ENCODE assay signal across 36 cellular contexts in the genomic region with DNA sequence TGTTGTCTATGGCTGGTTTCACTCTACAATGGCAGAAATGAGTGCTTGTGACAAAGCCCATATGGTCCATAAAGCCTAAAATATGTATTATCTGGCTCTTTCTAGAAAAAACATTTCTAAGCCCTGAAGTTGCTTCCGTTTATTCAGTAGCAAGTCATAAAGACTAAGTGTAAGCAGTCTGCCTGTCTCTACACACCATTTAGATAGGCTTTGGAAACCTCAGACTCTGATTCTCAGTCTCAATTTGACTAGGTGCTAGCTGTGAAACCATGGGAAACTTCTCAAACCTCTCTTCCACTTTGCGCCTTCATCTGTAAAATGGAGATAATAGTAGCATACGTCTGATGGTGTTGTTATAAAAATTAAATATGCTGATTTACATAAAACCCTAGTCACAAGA.
"Had no signal": no experiment of that assay in that cellular context is flagged by ENCODE, and none has a peak within 500 bp of the region (broad histone marks: within the 10 kb centered on the region; RNA-seq: fewer than 3 reads in every experiment).

No MANE protein-coding gene starts in this region.

- H3K9me3 ChIP-seq: adrenal gland, body of pancreas, breast epithelium had no signal

- H3K27me3 ChIP-seq: adrenal gland, body of pancreas, brain microvascular endothelial cell, breast epithelium had no signal

- H3K36me3 Mint-ChIP-seq: activated CD8-positive, alpha-beta memory T cell treated with anti-CD3 and anti-CD28 coated beads, Interleukin-2, amount 10 ng/mL, durations not matched to agents 7 days and 5 days; activated naive CD4-positive, alpha-beta T cell treated with anti-CD3 and anti-CD28 coated beads, Interleukin-2, amount 10 ng/mL, durations not matched to agents 7 days and 5 days; activated naive CD4-positive, alpha-beta T cell treated with anti-CD3 and anti-CD28 coated beads, Interleukin-2, amount 50 U/mL, for 24 hours; activated naive CD8-positive, alpha-beta T cell; activated naive CD8-positive, alpha-beta T cell treated with anti-CD3 and anti-CD28 coated beads, Interleukin-2, amount 10 ng/mL, durations not matched to agents 7 days and 5 days had no signal

- H3K27me3 Mint-ChIP-seq: activated CD4-positive, alpha-beta memory T cell treated with anti-CD3 and anti-CD28 coated beads, Interleukin-2, amount 10 ng/mL, durations not matched to agents 7 days and 5 days; activated CD4-positive, alpha-beta T cell treated with anti-CD3 and anti-CD28 coated beads for 36 hours; activated CD4-positive, alpha-beta T cell treated with anti-CD3 and anti-CD28 coated beads, Interleukin-2, amount 10 ng/mL, durations not matched to agents 7 days and 5 days; activated CD8-positive, alpha-beta memory T cell treated with anti-CD3 and anti-CD28 coated beads, Interleukin-2, amount 10 ng/mL, durations not matched to agents 7 days and 5 days; activated naive CD4-positive, alpha-beta T cell treated with anti-CD3 and anti-CD28 coated beads, Interleukin-2, amount 10 ng/mL, durations not matched to agents 7 days and 5 days; activated naive CD4-positive, alpha-beta T cell treated with anti-CD3 and anti-CD28 coated beads, Interleukin-2, amount 50 U/mL, for 24 hours; activated naive CD8-positive, alpha-beta T cell treated with anti-CD3 and anti-CD28 coated beads, Interleukin-2, amount 10 ng/mL, durations not matched to agents 7 days and 5 days; activated T-cell treated with anti-CD3 and anti-CD28 coated beads, Interleukin-2, amount 50 U/mL, for 24 hours had no signal

- FAIRE-seq: astrocyte, TTC549 had no signal

- H3K4me1 ChIP-seq: adrenal gland, body of pancreas, breast epithelium had no signal

- H3K4me1 Mint-ChIP-seq: activated CD4-positive, alpha-beta memory T cell treated with anti-CD3 and anti-CD28 coated beads, Interleukin-2, amount 10 ng/mL, durations not matched to agents 7 days and 5 days; activated CD4-positive, alpha-beta T cell treated with anti-CD3 and anti-CD28 coated beads for 36 hours; activated CD4-positive, alpha-beta T cell treated with anti-CD3 and anti-CD28 coated beads, Interleukin-2, amount 10 ng/mL, durations not matched to agents 7 days and 5 days; activated CD8-positive, alpha-beta memory T cell treated with anti-CD3 and anti-CD28 coated beads, Interleukin-2, amount 10 ng/mL, durations not matched to agents 7 days and 5 days; activated naive CD4-positive, alpha-beta T cell treated with anti-CD3 and anti-CD28 coated beads, Interleukin-2, amount 10 ng/mL, durations not matched to agents 7 days and 5 days; activated naive CD4-positive, alpha-beta T cell treated with anti-CD3 and anti-CD28 coated beads, Interleukin-2, amount 50 U/mL, for 24 hours; activated naive CD8-positive, alpha-beta T cell treated with anti-CD3 and anti-CD28 coated beads, Interleukin-2, amount 10 ng/mL, durations not matched to agents 7 days and 5 days; WTC11 had no signal

- H3K36me3 ChIP-seq: adrenal gland, brain microvascular endothelial cell, breast epithelium, WERI-Rb-1 had no signal

- DNase-seq: activated CD4-positive, alpha-beta memory T cell treated with anti-CD3 and anti-CD28 coated beads, Interleukin-2, amount 10 ng/mL, durations not matched to agents 7 days and 5 days; activated CD4-positive, alpha-beta T cell treated with anti-CD3 and anti-CD28 coated beads for 1 hour; activated CD4-positive, alpha-beta T cell treated with anti-CD3 and anti-CD28 coated beads for 36 hours; activated CD4-positive, alpha-beta T cell treated with anti-CD3 and anti-CD28 coated beads for 48 hours; activated CD4-positive, alpha-beta T cell treated with anti-CD3 and anti-CD28 coated beads, Interleukin-2, amount 10 ng/mL, durations not matched to agents 7 days and 5 days; activated CD4-positive, alpha-beta T cell treated with anti-CD3 and anti-CD28 coated beads, Interleukin-2, amount 50 U/mL, for 48 hours; activated CD4-positive, CD25-positive, alpha-beta regulatory T cell; activated CD8-positive, alpha-beta memory T cell treated with anti-CD3 and anti-CD28 coated beads for 24 hours; activated CD8-positive, alpha-beta memory T cell treated with anti-CD3 and anti-CD28 coated beads, Interleukin-2, amount 10 ng/mL, durations not matched to agents 7 days and 5 days; activated CD8-positive, alpha-beta memory T cell treated with anti-CD3 and anti-CD28 coated beads, Interleukin-2, amount 50 U/mL, for 48 hours; activated CD8-positive, alpha-beta T cell treated with anti-CD3 and anti-CD28 coated beads, Interleukin-2, amount 10 ng/mL, durations not matched to agents 7 days and 5 days; activated effector memory CD4-positive, alpha-beta T cell treated with Interleukin-2 at 50 U/mL for 16 hours; activated gamma-delta T cell; activated naive CD4-positive, alpha-beta T cell treated with anti-CD3 and anti-CD28 coated beads, Interleukin-2, amount 10 ng/mL, durations not matched to agents 7 days and 5 days; activated naive CD4-positive, alpha-beta T cell treated with Interleukin-2 at 50 U/mL for 16 hours; activated naive CD8-positive, alpha-beta T cell treated with anti-CD3 and anti-CD28 coated beads, Interleukin-2, amount 10 ng/mL, durations not matched to agents 7 days and 5 days; activated T-cell treated with anti-CD3 and anti-CD28 coated beads, Interleukin-2, amount 50 U/mL, for 24 hours; activated T-cell treated with anti-CD3 and anti-CD28 coated beads, Interleukin-2, amount 50 U/mL, for 48 hours; adrenal gland; amniotic stem cell; aorta; body of pancreas; brain microvascular endothelial cell; central memory CD4-positive, alpha-beta T cell; T-helper 9 cell; WERI-Rb-1 had no signal

- ATAC-seq: activated CD4-positive, alpha-beta T cell treated with anti-CD3 and anti-CD28 coated beads for 36 hours; activated CD4-positive, CD25-positive, alpha-beta regulatory T cell treated with anti-CD3 and anti-CD28 coated beads, Interleukin-2, amount 50 U/mL, for 24 hours; activated CD8-positive, alpha-beta memory T cell treated with anti-CD3 and anti-CD28 coated beads, Interleukin-2, amount 10 ng/mL, durations not matched to agents 7 days and 5 days; activated CD8-positive, alpha-beta T cell treated with anti-CD3 and anti-CD28 coated beads, Interleukin-2, amount 10 ng/mL, durations not matched to agents 7 days and 5 days; body of pancreas; WTC11 had no signal

- H3K4me3 Mint-ChIP-seq: activated CD4-positive, alpha-beta memory T cell treated with anti-CD3 and anti-CD28 coated beads, Interleukin-2, amount 10 ng/mL, durations not matched to agents 7 days and 5 days; activated CD4-positive, alpha-beta T cell treated with anti-CD3 and anti-CD28 coated beads for 36 hours; activated CD4-positive, alpha-beta T cell treated with anti-CD3 and anti-CD28 coated beads, Interleukin-2, amount 10 ng/mL, durations not matched to agents 7 days and 5 days; activated CD8-positive, alpha-beta memory T cell treated with anti-CD3 and anti-CD28 coated beads, Interleukin-2, amount 10 ng/mL, durations not matched to agents 7 days and 5 days; activated CD8-positive, alpha-beta T cell treated with anti-CD3 and anti-CD28 coated beads, Interleukin-2, amount 10 ng/mL, durations not matched to agents 7 days and 5 days; activated naive CD4-positive, alpha-beta T cell treated with anti-CD3 and anti-CD28 coated beads, Interleukin-2, amount 10 ng/mL, durations not matched to agents 7 days and 5 days; activated naive CD4-positive, alpha-beta T cell treated with anti-CD3 and anti-CD28 coated beads, Interleukin-2, amount 50 U/mL, for 24 hours; activated naive CD8-positive, alpha-beta T cell; activated naive CD8-positive, alpha-beta T cell treated with anti-CD3 and anti-CD28 coated beads, Interleukin-2, amount 10 ng/mL, durations not matched to agents 7 days and 5 days; activated T-cell treated with anti-CD3 and anti-CD28 coated beads, Interleukin-2, amount 50 U/mL, for 24 hours; T-helper 1 cell treated with Interleukin-12 subunit alpha and Interleukin-12 subunit beta and Interleukin-4 antibody, amounts not matched to agents 30 μg/mL and 1 μg/mL, for 36 hours; T-helper 2 cell treated with Interferon-gamma antibody and Interleukin-4, amounts not matched to agents 5 μg/mL and 100 μg/mL, for 36 hours; WTC11 had no signal

- H3K4me3 ChIP-seq: adrenal gland, body of pancreas, breast epithelium had no signal

- H3K27ac Mint-ChIP-seq: activated CD4-positive, alpha-beta memory T cell treated with anti-CD3 and anti-CD28 coated beads, Interleukin-2, amount 10 ng/mL, durations not matched to agents 7 days and 5 days; activated CD4-positive, alpha-beta T cell treated with anti-CD3 and anti-CD28 coated beads for 36 hours; activated CD4-positive, alpha-beta T cell treated with anti-CD3 and anti-CD28 coated beads, Interleukin-2, amount 10 ng/mL, durations not matched to agents 7 days and 5 days; activated CD8-positive, alpha-beta memory T cell treated with anti-CD3 and anti-CD28 coated beads, Interleukin-2, amount 10 ng/mL, durations not matched to agents 7 days and 5 days; activated CD8-positive, alpha-beta T cell treated with anti-CD3 and anti-CD28 coated beads, Interleukin-2, amount 10 ng/mL, durations not matched to agents 7 days and 5 days; activated naive CD4-positive, alpha-beta T cell treated with anti-CD3 and anti-CD28 coated beads, Interleukin-2, amount 10 ng/mL, durations not matched to agents 7 days and 5 days; activated naive CD4-positive, alpha-beta T cell treated with anti-CD3 and anti-CD28 coated beads, Interleukin-2, amount 50 U/mL, for 24 hours; activated naive CD8-positive, alpha-beta T cell; activated naive CD8-positive, alpha-beta T cell treated with anti-CD3 and anti-CD28 coated beads, Interleukin-2, amount 10 ng/mL, durations not matched to agents 7 days and 5 days; activated T-cell treated with anti-CD3 and anti-CD28 coated beads, Interleukin-2, amount 50 U/mL, for 24 hours; activated T-helper 2 cell treated with anti-CD3 and anti-CD28 coated beads, Interferon-gamma antibody, Interleukin-2, Interleukin-4, amounts not matched to agents 10 μg/mL and 5 μg/mL and 100 μg/mL, durations not matched to agents 14 hours and 24 hours and 36 hours; T-helper 1 cell treated with Interleukin-12 subunit alpha and Interleukin-12 subunit beta and Interleukin-4 antibody, amounts not matched to agents 30 μg/mL and 1 μg/mL, for 36 hours; T-helper 2 cell treated with Interferon-gamma antibody and Interleukin-4, amounts not matched to agents 5 μg/mL and 100 μg/mL, for 36 hours; WTC11 had no signal

- H3K9me3 Mint-ChIP-seq: activated naive CD4-positive, alpha-beta T cell treated with anti-CD3 and anti-CD28 coated beads, Interleukin-2, amount 50 U/mL, for 24 hours; activated naive CD8-positive, alpha-beta T cell treated with anti-CD3 and anti-CD28 coated beads, Interleukin-2, amount 10 ng/mL, durations not matched to agents 7 days and 5 days; T-helper 1 cell treated with Interleukin-12 subunit alpha and Interleukin-12 subunit beta and Interleukin-4 antibody, amounts not matched to agents 30 μg/mL and 1 μg/mL, for 36 hours had no signal

- H3K27ac ChIP-seq: adrenal gland, body of pancreas, brain microvascular endothelial cell, breast epithelium, WERI-Rb-1 had no signal
